Comparison of ENCODE assay signal across 8 cellular contexts in the genomic region with DNA sequence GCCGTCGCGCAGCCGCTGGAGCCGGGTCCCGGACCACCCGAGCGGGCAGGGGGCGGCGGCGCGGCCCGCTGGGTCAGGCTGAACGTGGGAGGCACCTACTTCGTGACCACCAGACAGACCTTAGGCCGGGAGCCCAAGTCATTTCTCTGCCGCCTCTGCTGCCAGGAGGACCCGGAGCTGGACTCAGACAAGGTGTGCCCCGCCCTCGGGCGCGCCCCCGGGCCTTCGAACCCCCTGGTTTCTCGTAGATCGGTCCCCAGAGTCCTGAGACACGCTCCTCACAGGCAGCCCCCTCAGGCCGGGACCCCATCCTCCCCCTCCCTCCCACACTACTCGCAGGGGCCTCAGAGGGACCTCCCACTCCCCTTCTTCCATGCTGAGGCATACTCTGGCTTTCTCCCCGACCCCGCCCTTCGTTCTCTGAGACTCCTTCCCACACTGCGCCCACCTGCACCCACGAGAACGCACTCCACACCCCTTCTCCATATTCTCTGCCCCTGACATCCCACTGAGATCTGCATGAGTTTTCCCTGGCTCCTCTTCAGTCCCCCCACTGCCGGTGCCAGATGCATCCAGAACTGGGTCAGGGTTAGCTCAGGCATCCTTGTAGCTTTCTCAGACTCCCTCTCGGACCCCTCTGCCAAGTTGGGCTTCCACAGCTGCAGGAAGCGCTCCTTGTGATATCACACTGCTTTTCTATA. TPM values are rescaled to one million over a fixed set of nuclear protein-coding genes. Genes with fewer than 3 reads are reported as not detected.
A peak's percentile ranks its signal among the peaks of the same experiment; 100 is the strongest.
DNase-seq lines count a peak whose midpoint lies in the region; ATAC-seq and TF ChIP-seq lines count a peak whose summit lies in the region.

No MANE protein-coding gene starts in this region.

- H3K4me1 ChIP-seq in HCT116 (ENCODE audit: control insufficient read depth in 1 of 2, insufficient read depth in 2 of 2, low read length in 2 of 2) (peaks cover 10 to 17% of the 10 kb centered on the region in 2 experiments; a peak in 3 of 4 replicates), Panc1 (ENCODE audit: control insufficient read depth, insufficient read depth, low read length) (peaks cover 15% of the 10 kb centered on the region), breast epithelium (peaks cover 0 to 12% of the 10 kb centered on the region in 2 donors)

- H3K79me2 ChIP-seq in HCT116 (ENCODE audit: insufficient read depth, low read length): peaks cover 45% of the 10 kb centered on the region

- intact Hi-C loops in HCT116 (cut with micrococcal nuclease): no loop called here
- intact Hi-C loops in Panc1 (cut with micrococcal nuclease; ENCODE audit: unreplicated experiment): no loop called here
- intact Hi-C loops in breast epithelium (cut with DNase I; ENCODE audit: low total_unique reads): no loop called here
- intact Hi-C loops in left colon (cut with DNase I, micrococcal nuclease): no loop called here

- CTCF ChIA-PET in HCT116 (lab: Charles Lee) (interaction anchor here (1.0 to 3.6 kb wide), 3 partner anchors 12 to 86 kb away, joined by 3 to 12 read pairs (median 11); no protein-coding TSS in a partner anchor), Panc1 (lab: Charles Lee) (interaction anchor here (0.6 to 0.9 kb wide), 3 partner anchors 33 to 86 kb away, joined by 4 to 7 read pairs (median 6); no protein-coding TSS in a partner anchor)

- ATAC-seq in HCT116 (peak; percentile 20), Panc1 (peak; percentile 42), left colon (no peak), GM21367 (IDR thresholded peaks at IDR 0.05; ENCODE audit: unreplicated experiment) (no peak)

- RAD21 ChIA-PET in HCT116 (lab: Charles Lee; ENCODE audit: low non-redundant PET in 1 of 2, low total read pairs in 2 of 2, uncharacterized antibody in 2 of 2, unreplicated experiment in 2 of 2): no interaction called here

- POLR2A ChIA-PET in HCT116 (lab: Charles Lee): interaction anchor here (2.9 kb wide), 1 partner anchor 13 kb away, joined by 13 read pairs; no protein-coding TSS in a partner anchor
- POLR2A ChIA-PET in Panc1 (lab: Charles Lee): interaction anchor here (0.7 kb wide), 1 partner anchor 8 kb away, joined by 3 read pairs; no protein-coding TSS in a partner anchor

- no peaks in the 10 kb centered on the region for H3K9me3 ChIP-seq in HCT116 (ENCODE audit: control insufficient read depth in 1 of 2, insufficient read depth in 1 of 2, low read depth in 1 of 2, low read length in 2 of 2)
- H3K9me3 ChIP-seq in Panc1 (ENCODE audit: control insufficient read depth, insufficient read depth, low read depth, low read length): no peaks in the 10 kb centered on the region
- H3K9me3 ChIP-seq in breast epithelium: no peaks in the 10 kb centered on the region

- H3K27ac ChIP-seq in HCT116 (ENCODE audit: low read depth, low read length) (peak overlapping the region; percentile 99), Panc1 (ENCODE audit: low read length) (peak overlapping the region; percentile 88), breast epithelium (peak overlapping the region; percentile 94 to 99)

- TF ChIP-seq RAD21 in HCT116 (IDR thresholded peaks at IDR 0.05; ENCODE audit: low read depth): no peak

- in situ Hi-C loops in Panc1 (cut with HindIII; ENCODE audit: low pct_unique_long_range_greater_than_20kb, low sequenced_read_pairs): no loop called here

- H3K4me3 ChIP-seq in GM06990 (replicated peaks; ENCODE audit: low read depth, low read length): peak overlapping the region; percentile 100
- H3K4me3 ChIP-seq in HCT116 (replicated peaks in 1 of 2; ENCODE audit: low read depth in 1 of 2, low read length in 2 of 2): peak overlapping the region; percentile 86 to 98
- peak overlapping the region; percentile 96 to 100 for H3K4me3 ChIP-seq in Panc1 (ENCODE audit: low read depth in 2 of 2, low read length in 2 of 2)
- peak overlapping the region; percentile 58 to 97 (median 95) for H3K4me3 ChIP-seq in breast epithelium

- TF ChIP-seq POLR2A in HCT116 (IDR thresholded peaks at IDR 0.05; ENCODE audit: borderline replicate concordance, extremely low read depth, insufficient read depth, insufficient read length) (no peak), breast epithelium (IDR thresholded peaks at IDR 0.05) (no peak)

- H3K9me2 ChIP-seq in HCT116 (ENCODE audit: insufficient read depth): no peaks in the 10 kb centered on the region

- H3K36me3 ChIP-seq in GM06990 (ENCODE audit: control insufficient read depth, insufficient read depth, low read length): peaks cover 1% of the 10 kb centered on the region
- peaks cover 9 to 10% of the 10 kb centered on the region in 2 experiments; a peak in 3 of 4 replicates for H3K36me3 ChIP-seq in HCT116 (ENCODE audit: control insufficient read depth in 1 of 2, insufficient read depth in 2 of 2, low read length in 2 of 2)
- peaks cover 7% of the 10 kb centered on the region; the same call in 1 of the 2 replicates for H3K36me3 ChIP-seq in Panc1 (ENCODE audit: control insufficient read depth, insufficient read depth, low read length)
- no peaks in the 10 kb centered on the region for H3K36me3 ChIP-seq in breast epithelium

- no peak for TF ChIP-seq CTCF in GM06990 (IDR thresholded peaks at IDR 0.05; ENCODE audit: insufficient read depth, low read length, poor library complexity, severe bottlenecking)
- no peak for TF ChIP-seq CTCF in HCT116 (IDR thresholded peaks at IDR 0.05 in 2 of 3, conservative IDR thresholded peaks at IDR 0.05 in 1 of 3; ENCODE audit: borderline replicate concordance in 1 of 3, insufficient read depth in 1 of 3, low read depth in 2 of 3, low read length in 2 of 3)
- TF ChIP-seq CTCF in Panc1 (IDR thresholded peaks at IDR 0.05): no peak
- TF ChIP-seq CTCF in breast epithelium (IDR thresholded peaks at IDR 0.05): no peak

- no peaks in the 10 kb centered on the region for H3K27me3 ChIP-seq in GM06990 (replicated peaks; ENCODE audit: control insufficient read depth, insufficient read depth, low read length)
- H3K27me3 ChIP-seq in HCT116 (ENCODE audit: insufficient read depth, low read length): no peaks in the 10 kb centered on the region
- no peaks in the 10 kb centered on the region for H3K27me3 ChIP-seq in Panc1 (ENCODE audit: control insufficient read depth, insufficient read depth, low read length)
- H3K27me3 ChIP-seq in breast epithelium: no peaks in the 10 kb centered on the region

- peak overlapping the region; percentile 97 for H3K9ac ChIP-seq in HCT116 (ENCODE audit: low read length)

- BruUV-seq in HCT116 (replicated peaks; lab: Mats Ljungman, UMichigan): no TSS peak
- BruUV-seq in Panc1 (replicated peaks; lab: Mats Ljungman, UMichigan): no TSS peak

- H3K4me2 ChIP-seq in HCT116 (ENCODE audit: low read length): peak overlapping the region; percentile 88

- peak; percentile 46 for DNase-seq in GM06990 (ENCODE audit: extremely low read depth, insufficient read length)
- DNase-seq in HCT116 (ENCODE audit: low read depth, low spot score): no peak
- no peak for DNase-seq in Panc1 (ENCODE audit: low read depth, low spot score)
- DNase-seq in breast epithelium (ENCODE audit: low spot score in 2 of 2): peak in 1 of 2 donors; percentile 45
- DNase-seq in left colon: peak; percentile 54 to 69
- peak; percentile 26 for DNase-seq in stimulated activated CD4-positive, alpha-beta T cell treated with anti-CD3 and anti-CD28 coated beads, Interleukin-4, amount 100 ng/mL, for 24 hours
- no peak for DNase-seq in Ammon's horn (ENCODE audit: low spot score)

- no peaks in the 10 kb centered on the region for H4K20me1 ChIP-seq in HCT116 (ENCODE audit: insufficient read depth)

- no peak overlapping the region for H2AFZ ChIP-seq in HCT116 (ENCODE audit: low read depth, low read length, poor library complexity, severe bottlenecking)

TF ChIP-seq in HCT116, 20 proteins besides CTCF, POLR2A, EP300 and RAD21:
- TF ChIP-seq ZFX (IDR thresholded peaks at IDR 0.05) (0 out of 2 replicates have a peak, but pooled peaks have one; percentile 20), EZH2phosphoT487 (IDR thresholded peaks at IDR 0.05; ENCODE audit: borderline replicate concordance) (no peak)

RNA-seq across cellular contexts. Expression of a gene that starts 0.5 kb away (rescaled TPM):
- total RNA-seq in HCT116 (2021; ENCODE audit: unreplicated experiment) (23.3 TPM), Panc1 (2021; ENCODE audit: unreplicated experiment) (34.9 TPM), breast epithelium (10 to 100 TPM; 23.5 to 28.4 (median 24.6) TPM), left colon (10 to 100 TPM; 16.7 to 19.7 TPM)
- polyA plus RNA-seq in HCT116 (2012): 17.9 and 19.0 TPM in 2 replicates
- 29.9 TPM for polyA plus RNA-seq in Panc1 (2012; ENCODE audit: insufficient read length)

RNA-seq across cellular contexts. Expression of a gene that starts 0.8 kb away (rescaled TPM):
- 407 TPM for total RNA-seq in HCT116 (2021; ENCODE audit: unreplicated experiment)
- polyA plus RNA-seq in HCT116 (2012): 326 and 476 TPM in 2 replicates
- 413 TPM for total RNA-seq in Panc1 (2021; ENCODE audit: unreplicated experiment)
- 260 TPM for polyA plus RNA-seq in Panc1 (2012; ENCODE audit: insufficient read length)
- 100 to 1,000 TPM; 190 to 268 (median 222) TPM for total RNA-seq in breast epithelium
- total RNA-seq in left colon: 100 to 1,000 TPM; 310 to 381 TPM

RNA-seq across cellular contexts. Expression of a gene that starts 35.1 kb away (rescaled TPM):
- total RNA-seq in HCT116 (2021; ENCODE audit: unreplicated experiment): 80.5 TPM
- polyA plus RNA-seq in HCT116 (2012): 82.8 and 104 TPM in 2 replicates
- total RNA-seq in Panc1 (2021; ENCODE audit: unreplicated experiment): 55.2 TPM
- 44.5 TPM for polyA plus RNA-seq in Panc1 (2012; ENCODE audit: insufficient read length)
- total RNA-seq in breast epithelium: 10 to 100 TPM; 38.6 to 48.6 (median 44.6) TPM
- 10 to 100 TPM; 23.6 to 30.4 TPM for total RNA-seq in left colon

RNA-seq across cellular contexts. Expression of a gene that starts 40.2 kb away (rescaled TPM):
- total RNA-seq in HCT116 (2021; ENCODE audit: unreplicated experiment): 79.3 TPM
- polyA plus RNA-seq in HCT116 (2012): 60.1 and 73.5 TPM in 2 replicates
- total RNA-seq in Panc1 (2021; ENCODE audit: unreplicated experiment): 46.6 TPM
- 70.7 TPM for polyA plus RNA-seq in Panc1 (2012; ENCODE audit: insufficient read length)
- total RNA-seq in breast epithelium: 10 to 100 TPM in 2 of 3 donors, 1 to 10 TPM in 1; 9.0 to 19.8 (median 18.4) TPM
- 10 to 100 TPM; 26.6 to 39.6 TPM for total RNA-seq in left colon

Comparison
In these comparisons a context has a peak if more than half of its experiments do, and no peak if none do; other contexts are left out.
1. DNase-seq: peak in GM06990 (single experiment), left colon (2 of 2) and stimulated activated CD4-positive, alpha-beta T cell treated with anti-CD3 and anti-CD28 coated beads, Interleukin-4, amount 100 ng/mL, for 24 hours (single experiment); none in HCT116 (single experiment), Panc1 (single experiment) and Ammon's horn (single experiment).
2. ATAC-seq: peak in HCT116 (single experiment) and Panc1 (single experiment); none in left colon (single experiment) and GM21367 (single experiment).
3. Peak in every context shown above with its lines, with median percentiles within 50 percentile points of each other: H3K4me3 ChIP-seq and H3K27ac ChIP-seq.